In the genomic region with DNA sequence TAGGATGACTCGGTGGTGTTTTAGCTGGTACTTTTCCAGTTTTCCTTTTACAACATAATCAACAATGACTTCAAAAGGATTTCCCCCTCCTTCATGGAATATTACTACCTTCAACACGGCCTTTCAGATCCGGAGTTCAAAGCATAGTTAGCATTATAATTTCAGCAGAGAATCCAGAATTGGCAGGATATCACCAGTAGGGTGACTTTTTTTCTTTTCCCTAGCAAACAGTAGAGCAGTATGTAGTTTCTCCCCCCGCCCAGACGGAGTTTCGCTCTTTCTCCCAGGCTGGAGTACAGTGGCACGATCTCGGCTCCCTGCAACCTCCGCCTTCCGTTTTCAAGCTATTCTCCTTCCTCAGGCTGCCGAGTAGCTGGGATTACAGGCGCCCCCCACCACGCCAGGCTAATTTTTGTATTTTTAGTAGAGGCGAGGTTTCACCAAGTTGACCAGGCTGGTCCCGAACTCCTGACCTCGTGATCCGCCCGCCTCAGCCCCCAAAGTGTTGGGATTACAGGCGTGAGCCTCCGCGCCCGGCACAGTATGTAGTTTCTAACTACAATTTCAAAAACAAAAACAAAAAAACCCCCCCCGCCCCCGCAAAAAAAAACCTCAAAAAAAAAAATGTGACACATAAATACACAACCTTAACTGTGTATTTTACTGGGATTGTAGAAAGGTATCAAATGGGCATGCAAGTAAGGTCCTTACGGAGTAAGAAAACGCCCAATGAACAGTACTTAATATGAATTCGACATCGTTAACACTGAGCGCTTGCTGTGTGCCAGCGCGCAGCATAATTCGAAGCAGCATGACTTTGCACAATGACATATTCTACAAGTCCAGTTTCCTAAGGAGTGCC, we compare ENCODE assay signal across 8 cellular contexts. TPM values are rescaled to one million over a fixed set of nuclear protein-coding genes. Genes with fewer than 3 reads are reported as not detected.
DNase-seq lines count a peak whose midpoint lies in the region; FAIRE-seq and TF ChIP-seq lines count a peak whose summit lies in the region.

No MANE protein-coding gene starts in this region.

- peak overlapping the region; percentile 91 for H3K4me2 ChIP-seq in mammary epithelial cell (ENCODE audit: insufficient read depth, low read depth, low read length)

- peak overlapping the region; percentile 87 to 99 (median 91) for H3K4me3 Mint-ChIP-seq in immature natural killer cell

- POLR2A ChIA-PET in HEK293 (lab: Yijun Ruan, JAX) = interaction anchor here (0.8 to 4.9 kb wide), 12 partner anchors 14 to 383 kb away, joined by 3 to 98 read pairs (median 7); a partner anchor contains a TSS

- in situ Hi-C loops in mammary epithelial cell (cut with MboI; ENCODE audit: low sequenced_read_pairs in 2 of 2) = no loop called here

- H3K9me3 ChIP-seq in HEK293 (ENCODE audit: control insufficient read depth, insufficient read depth, low read depth, low read length) (no peaks in the 10 kb centered on the region), mammary epithelial cell (replicated peaks; ENCODE audit: insufficient read depth, low read length) (no peaks in the 10 kb centered on the region), small intestine (ENCODE audit: control insufficient read depth, low read depth) (no peaks in the 10 kb centered on the region)

- intact Hi-C loops in mammary epithelial cell (cut with micrococcal nuclease) = loop anchor here (1.0 kb wide), 2 partner anchors 181 to 208 kb away; a partner anchor contains a TSS

- no peak for FAIRE-seq in small intestine (lab: Jason Lieb, UNC)

- peaks cover 35% of the 10 kb centered on the region for H3K79me2 ChIP-seq in mammary epithelial cell (ENCODE audit: insufficient read depth, low read length)

- H3K27ac Mint-ChIP-seq in immature natural killer cell = peak overlapping the region; percentile 91 to 99 (median 93)

- peak; percentile 93 for DNase-seq in DMS53 (lab: John Stamatoyannopoulos, UW)
- peak; percentile 58 for DNase-seq in NCI-H2107 (lab: John Stamatoyannopoulos, UW)
- peak; percentile 69 for DNase-seq in mammary epithelial cell
- peak; percentile 53 to 63 (median 58) for DNase-seq in immature natural killer cell
- peak; percentile 77 for DNase-seq in small intestine
- no peak for DNase-seq in iPS-NIHi7 (ENCODE audit: extremely low spot score)

- peak overlapping the region; percentile 96 for H3K9ac ChIP-seq in mammary epithelial cell (ENCODE audit: insufficient read depth, low read length)

- WGBS in mammary epithelial cell (ENCODE audit: low coverage, missing lambda C conversion rate) = 2% methylated on average over 27 of the region's 32 CpGs
- 0 to 1% (median 1%) methylated on average over 32 of the region's 32 CpGs for WGBS in small intestine, 3 donors

- H3K27me3 ChIP-seq in mammary epithelial cell (ENCODE audit: insufficient read depth, low read length) (no peaks in the 10 kb centered on the region), small intestine (ENCODE audit: control insufficient read depth in 2 of 2, insufficient read depth in 2 of 2, low read length in 2 of 2) (no peaks in the 10 kb centered on the region)

- no TSS peak for BruUV-seq in mammary epithelial cell (replicated peaks; lab: Mats Ljungman, UMichigan)

- CTCF ChIA-PET in HEK293 (lab: Yijun Ruan, JAX) (interaction anchor here (0.5 to 2.1 kb wide), 10 partner anchors 13 to 234 kb away, joined by 3 to 9 read pairs (median 4); a partner anchor contains a TSS), mammary epithelial cell (lab: Charles Lee; ENCODE audit: low non-redundant PET) (no interaction called here)

- H3K4me3 ChIP-seq in HEK293 (ENCODE audit: low read depth, low read length) = peak overlapping the region; percentile 91
- peak overlapping the region; percentile 72 to 83 (median 81) for H3K4me3 ChIP-seq in mammary epithelial cell (replicated peaks in 1 of 3; ENCODE audit: insufficient read depth in 1 of 3, low read depth in 2 of 3, low read length in 3 of 3)
- H3K4me3 ChIP-seq in small intestine (ENCODE audit: low read depth in 1 of 2, low read length in 2 of 2) = peak overlapping the region; percentile 50 to 89

- no peaks in the 10 kb centered on the region for H4K20me1 ChIP-seq in mammary epithelial cell (ENCODE audit: insufficient read depth, low read length)

- peak; percentile 84 for TF ChIP-seq CTCF in HEK293 (tag by site-specific recombination; IDR thresholded peaks at IDR 0.05)
- 0 out of 2 replicates have a peak, but pooled peaks have one; percentile 29 for TF ChIP-seq CTCF in VCaP (conservative IDR thresholded peaks at IDR 0.05)
- peak in 1 of 2 donors; percentile 16 for TF ChIP-seq CTCF in mammary epithelial cell (conservative IDR thresholded peaks at IDR 0.05 in 1 of 2, IDR thresholded peaks at IDR 0.05 in 1 of 2; ENCODE audit: extremely low read depth in 1 of 2, insufficient read depth in 1 of 2, low read depth in 1 of 2, low read length in 2 of 2)

- H3K4me1 ChIP-seq in HEK293 (ENCODE audit: control insufficient read depth, insufficient read depth, low read length) = peaks cover 10% of the 10 kb centered on the region; the same call in 1 of the 2 replicates
- peaks cover 12% of the 10 kb centered on the region for H3K4me1 ChIP-seq in mammary epithelial cell (ENCODE audit: insufficient read depth, low read length)
- H3K4me1 ChIP-seq in small intestine (ENCODE audit: control insufficient read depth in 2 of 2, insufficient read depth in 1 of 2, low read depth in 1 of 2, low read length in 1 of 2) = peaks cover 0 to 5% of the 10 kb centered on the region in 2 donors

- peaks cover 37 to 40% of the 10 kb centered on the region in 2 donors for H3K4me1 Mint-ChIP-seq in immature natural killer cell

- H3K27ac ChIP-seq in HEK293 (ENCODE audit: extremely low read depth, low read depth, low read length) (peak overlapping the region; percentile 99), VCaP (peak overlapping the region; percentile 100), mammary epithelial cell (ENCODE audit: insufficient read depth, low read depth, low read length) (peak overlapping the region; percentile 94), small intestine (ENCODE audit: low read depth in 1 of 2, low read length in 1 of 2) (peak overlapping the region; percentile 97 to 99)

- H3K9me3 Mint-ChIP-seq in immature natural killer cell = no peaks in the 10 kb centered on the region

- peaks cover 10 to 16% (median 12%) of the 10 kb centered on the region in 3 donors for H3K27me3 Mint-ChIP-seq in immature natural killer cell (ENCODE audit: low read depth in 3 of 3)

- dilution Hi-C loops in mammary epithelial cell (cut with HindIII; ENCODE audit: low sequenced_read_pairs) = no loop called here

- H3K36me3 ChIP-seq in HEK293 (ENCODE audit: control insufficient read depth in 2 of 2, insufficient read depth in 1 of 2, low read length in 2 of 2) (peaks cover 0 to 7% of the 10 kb centered on the region in 2 experiments; a peak in 1 of 3 replicates), mammary epithelial cell (ENCODE audit: insufficient read depth, low read length) (peaks cover 4% of the 10 kb centered on the region), small intestine (ENCODE audit: control insufficient read depth in 2 of 2, insufficient read depth in 2 of 2, low read length in 2 of 2) (peaks cover 0 to 2% of the 10 kb centered on the region in 2 donors)

- H2AFZ ChIP-seq in mammary epithelial cell (ENCODE audit: low read depth, low read length) = peak overlapping the region; percentile 84

- H3K36me3 Mint-ChIP-seq in immature natural killer cell = peaks cover 3 to 7% (median 7%) of the 10 kb centered on the region in 3 donors

TF ChIP-seq in HEK293, 187 proteins besides CTCF, POLR2A, EP300 and RAD21 (continues in another document):
- TF ChIP-seq, protein P1, sequence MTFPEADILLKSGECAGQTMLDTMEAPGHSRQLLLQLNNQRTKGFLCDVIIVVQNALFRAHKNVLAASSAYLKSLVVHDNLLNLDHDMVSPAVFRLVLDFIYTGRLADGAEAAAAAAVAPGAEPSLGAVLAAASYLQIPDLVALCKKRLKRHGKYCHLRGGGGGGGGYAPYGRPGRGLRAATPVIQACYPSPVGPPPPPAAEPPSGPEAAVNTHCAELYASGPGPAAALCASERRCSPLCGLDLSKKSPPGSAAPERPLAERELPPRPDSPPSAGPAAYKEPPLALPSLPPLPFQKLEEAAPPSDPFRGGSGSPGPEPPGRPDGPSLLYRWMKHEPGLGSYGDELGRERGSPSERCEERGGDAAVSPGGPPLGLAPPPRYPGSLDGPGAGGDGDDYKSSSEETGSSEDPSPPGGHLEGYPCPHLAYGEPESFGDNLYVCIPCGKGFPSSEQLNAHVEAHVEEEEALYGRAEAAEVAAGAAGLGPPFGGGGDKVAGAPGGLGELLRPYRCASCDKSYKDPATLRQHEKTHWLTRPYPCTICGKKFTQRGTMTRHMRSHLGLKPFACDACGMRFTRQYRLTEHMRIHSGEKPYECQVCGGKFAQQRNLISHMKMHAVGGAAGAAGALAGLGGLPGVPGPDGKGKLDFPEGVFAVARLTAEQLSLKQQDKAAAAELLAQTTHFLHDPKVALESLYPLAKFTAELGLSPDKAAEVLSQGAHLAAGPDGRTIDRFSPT (tag by site-specific recombination; IDR thresholded peaks at IDR 0.05) = peak; percentile 27; the same call in 1 of the 2 replicates
- TF ChIP-seq ZFP69B (tag by site-specific recombination; IDR thresholded peaks at IDR 0.05) = peak; percentile 61
- TF ChIP-seq, protein P2, sequence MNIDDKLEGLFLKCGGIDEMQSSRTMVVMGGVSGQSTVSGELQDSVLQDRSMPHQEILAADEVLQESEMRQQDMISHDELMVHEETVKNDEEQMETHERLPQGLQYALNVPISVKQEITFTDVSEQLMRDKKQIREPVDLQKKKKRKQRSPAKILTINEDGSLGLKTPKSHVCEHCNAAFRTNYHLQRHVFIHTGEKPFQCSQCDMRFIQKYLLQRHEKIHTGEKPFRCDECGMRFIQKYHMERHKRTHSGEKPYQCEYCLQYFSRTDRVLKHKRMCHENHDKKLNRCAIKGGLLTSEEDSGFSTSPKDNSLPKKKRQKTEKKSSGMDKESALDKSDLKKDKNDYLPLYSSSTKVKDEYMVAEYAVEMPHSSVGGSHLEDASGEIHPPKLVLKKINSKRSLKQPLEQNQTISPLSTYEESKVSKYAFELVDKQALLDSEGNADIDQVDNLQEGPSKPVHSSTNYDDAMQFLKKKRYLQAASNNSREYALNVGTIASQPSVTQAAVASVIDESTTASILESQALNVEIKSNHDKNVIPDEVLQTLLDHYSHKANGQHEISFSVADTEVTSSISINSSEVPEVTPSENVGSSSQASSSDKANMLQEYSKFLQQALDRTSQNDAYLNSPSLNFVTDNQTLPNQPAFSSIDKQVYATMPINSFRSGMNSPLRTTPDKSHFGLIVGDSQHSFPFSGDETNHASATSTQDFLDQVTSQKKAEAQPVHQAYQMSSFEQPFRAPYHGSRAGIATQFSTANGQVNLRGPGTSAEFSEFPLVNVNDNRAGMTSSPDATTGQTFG (tag by site-specific recombination; IDR thresholded peaks at IDR 0.05; ENCODE audit: borderline replicate concordance) = no peak

RNA-seq across cellular contexts. Expression of a gene that starts 1.5 kb away (rescaled TPM):
- total RNA-seq in mammary epithelial cell = 10 to 100 TPM; 13.7 to 35.4 TPM
- polyA plus RNA-seq in mammary epithelial cell (23.5 TPM), immature natural killer cell (10 to 100 TPM; 41.5 to 57.4 (median 43.8) TPM), small intestine (10 to 100 TPM; 37.1 to 66.9 (median 47.8) TPM)
- 7.8 TPM for polyA minus RNA-seq in mammary epithelial cell

RNA-seq across cellular contexts. Expression of a gene that starts 30.4 kb away (rescaled TPM):
- total RNA-seq in mammary epithelial cell = 100 to 1,000 TPM; 167 to 292 TPM
- polyA plus RNA-seq in mammary epithelial cell (126 TPM), immature natural killer cell (100 to 1,000 TPM; 110 to 398 (median 137) TPM), small intestine (100 to 1,000 TPM in 2 of 3 donors, 10 to 100 TPM in 1; 84.8 to 194 (median 109) TPM)
- polyA minus RNA-seq in mammary epithelial cell = 322 TPM
